26 cellular contexts compared by ENCODE assay signal in the genomic region with DNA sequence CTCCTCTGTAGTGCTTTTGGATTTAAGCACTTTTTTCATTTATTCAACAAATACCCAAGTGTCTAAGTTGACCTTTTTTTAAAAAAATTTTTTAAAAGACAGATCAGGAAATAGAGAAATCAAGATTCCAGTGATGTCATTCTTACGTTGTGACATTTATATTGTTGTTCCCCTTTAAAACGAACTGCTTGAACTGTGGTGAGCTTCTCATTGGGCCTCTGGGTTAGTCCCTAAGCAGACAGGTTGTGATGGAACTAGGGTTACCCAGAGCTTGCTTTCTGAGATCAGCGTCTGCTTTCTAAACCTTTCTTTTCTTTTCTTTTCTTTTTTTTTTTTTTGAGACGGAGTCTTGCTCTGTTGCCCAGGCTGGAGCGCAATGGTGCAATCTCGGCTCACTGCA. TPM values are rescaled to one million over a fixed set of nuclear protein-coding genes. Genes with fewer than 3 reads are reported as not detected.
"Had no signal": no experiment of that assay in that cellular context is flagged by ENCODE, and none has a peak within 500 bp of the region (broad histone marks: within the 10 kb centered on the region; RNA-seq: fewer than 3 reads in every experiment).

No MANE protein-coding gene starts in this region.

- H3K27me3 Mint-ChIP-seq: naive thymus-derived CD8-positive, alpha-beta T cell had no signal

- H3K4me1 Mint-ChIP-seq: nephron had no signal

- DNase-seq: hippocampal formation; kidney; left colon; left lung; lower lobe of right lung; mammary epithelial cell; mesenchymal stem cell; naive thymus-derived CD8-positive, alpha-beta T cell; nucleus accumbens; pancreas; retina; right cardiac atrium; small intestine; spleen; stimulated activated CD4-positive, alpha-beta T cell treated with anti-CD3 and anti-CD28 coated beads, Interleukin-4, amount 100 ng/mL, for 24 hours; stimulated activated naive CD4-positive, alpha-beta T cell; stomach; testis; thyroid gland; transverse colon; upper lobe of right lung had no signal

- H3K27ac Mint-ChIP-seq: nephron; stimulated activated effector memory CD8-positive, alpha-beta T cell treated with anti-CD3 and anti-CD28 coated beads, Interleukin-12 subunit alpha, Interleukin-12 subunit beta, amount 100 ng/mL, for 72 hours had no signal

- ATAC-seq: left colon; left lung; lower lobe of right lung; naive thymus-derived CD8-positive, alpha-beta T cell; pancreas; right cardiac atrium; stimulated activated effector memory CD8-positive, alpha-beta T cell treated with anti-CD3 and anti-CD28 coated beads, Interleukin-12 subunit alpha, Interleukin-12 subunit beta, amount 100 ng/mL, for 72 hours; upper lobe of right lung had no signal

- H3K4me3 Mint-ChIP-seq: naive thymus-derived CD8-positive, alpha-beta T cell; nephron; neural crest cell; stimulated activated effector memory CD8-positive, alpha-beta T cell treated with anti-CD3 and anti-CD28 coated beads, Interleukin-12 subunit alpha, Interleukin-12 subunit beta, amount 100 ng/mL, for 72 hours had no signal

- H3K9me3 Mint-ChIP-seq: naive thymus-derived CD8-positive, alpha-beta T cell; nephron; neural crest cell; stimulated activated effector memory CD8-positive, alpha-beta T cell treated with anti-CD3 and anti-CD28 coated beads, Interleukin-12 subunit alpha, Interleukin-12 subunit beta, amount 100 ng/mL, for 72 hours had no signal

RNA-seq across cellular contexts. Expression of gene GATA3, which starts 22.5 kb away (rescaled TPM):
- total RNA-seq: osteoblast, sigmoid colon had no signal
